ENCODE assay signal across 14 cellular contexts in genomic region chr5:175443514-175444059, GRCh38. TPM values are rescaled to one million over a fixed set of nuclear protein-coding genes. Genes with fewer than 3 reads are reported as not detected.
A peak's percentile ranks its signal among the peaks of the same experiment; 100 is the strongest.
DNase-seq lines count a peak whose midpoint lies in the region; ATAC-seq and TF ChIP-seq lines count a peak whose summit lies in the region.
"Had no signal": no experiment of that assay in that cellular context is flagged by ENCODE, and none has a peak within 500 bp of the region (broad histone marks: within the 10 kb centered on the region; RNA-seq: fewer than 3 reads in every experiment).

No MANE protein-coding gene starts in this region.

- DNase-seq in DMS53 (lab: John Stamatoyannopoulos, UW): peak; percentile 53
- DNase-seq in DMS53 treated with DMSO at 0.1 percent for 48 hours (lab: John Stamatoyannopoulos, UW; ENCODE audit: unreplicated experiment): no peak
- DNase-seq in adipocyte (ENCODE audit: low read depth): no peak
- DNase-seq in stomach: no peak
- no peak for DNase-seq in HPDE6-E6E7 (ENCODE audit: extremely low spot score)
- DNase-seq: activated naive CD4-positive, alpha-beta T cell; GDM1; GOT3; SHP77 treated with DMSO at 0.1 percent for 48 hours had no signal

- H3K9me3 ChIP-seq in adipocyte (ENCODE audit: control insufficient read depth, low read length): no peaks in the 10 kb centered on the region
- H3K9me3 ChIP-seq in iPS-18c (ENCODE audit: control insufficient read depth, insufficient read depth, low read length): no peaks in the 10 kb centered on the region
- no peaks in the 10 kb centered on the region for H3K9me3 ChIP-seq in stomach

- ATAC-seq in GM19023 (IDR thresholded peaks at IDR 0.05; ENCODE audit: unreplicated experiment) (no peak), HG03520 (IDR thresholded peaks at IDR 0.05; ENCODE audit: unreplicated experiment) (no peak)

- peak overlapping the region; percentile 72 for H3K4me3 ChIP-seq in adipocyte (ENCODE audit: low read length)
- peak overlapping the region; percentile 50; the same call in 1 of the 2 replicates for H3K4me3 ChIP-seq in iPS-18c (ENCODE audit: insufficient read depth, low read depth, low read length)
- peak overlapping the region; percentile 38 to 52 (median 46) for H3K4me3 ChIP-seq in stomach

- TF ChIP-seq POLR2A in stomach (IDR thresholded peaks at IDR 0.05): no peak

- WGBS in stomach, 5 donors: 7 to 13% (median 9%) methylated on average over 7 to 29 of the region's 29 CpGs

- peaks cover 4% of the 10 kb centered on the region for H3K4me1 ChIP-seq in adipocyte (ENCODE audit: control insufficient read depth, insufficient read depth, low read length)
- peaks cover 14 to 22% (median 18%) of the 10 kb centered on the region in 4 donors for H3K4me1 ChIP-seq in stomach

- no peak for TF ChIP-seq CTCF in stomach (IDR thresholded peaks at IDR 0.05)

- TF ChIP-seq EP300 in stomach (IDR thresholded peaks at IDR 0.05): no peak

- H3K27me3 ChIP-seq in adipocyte (replicated peaks; ENCODE audit: control insufficient read depth, insufficient read depth, low read length) (peaks cover 55% of the 10 kb centered on the region), stomach (peaks cover 0 to 73% (median 44%) of the 10 kb centered on the region in 3 donors)

- peak overlapping the region in 1 of 5 donors; percentile 3 for H3K27ac ChIP-seq in stomach

- no peaks in the 10 kb centered on the region for H3K36me3 ChIP-seq in adipocyte (ENCODE audit: control insufficient read depth, insufficient read depth, low read length, severe bottlenecking)
- H3K36me3 ChIP-seq in stomach: no peaks in the 10 kb centered on the region

- intact Hi-C loops in stomach (cut with DNase I; ENCODE audit: low total_unique reads): loop anchor here (5.0 kb wide), 1 partner anchor 486 kb away; no protein-coding TSS in a partner anchor

- H3K9ac ChIP-seq in adipocyte (ENCODE audit: low read length): no peak overlapping the region

RNA-seq across cellular contexts. Expression of gene DRD1, which starts 0.4 kb away (rescaled TPM):
- under 1 TPM in 1 of 5 donors, not detected in 4; 0.55 TPM for total RNA-seq in stomach
- polyA plus RNA-seq in stomach: under 1 TPM in 1 of 3 donors, not detected in 2; 0.08 TPM
- total RNA-seq: A172, kidney epithelial cell had no signal

RNA-seq across cellular contexts. Expression of gene SFXN1, which starts 34.8 kb away (rescaled TPM):
- 10 to 100 TPM; 14.0 to 33.6 (median 20.3) TPM for total RNA-seq in stomach
- polyA plus RNA-seq in stomach: 1 to 10 TPM; 8.3 to 9.3 (median 9.2) TPM
